In genomic region chr21:16370176-16370575, GRCh38 we compare ENCODE assay signal across 16 cellular contexts.
"Had no signal": no experiment of that assay in that cellular context is flagged by ENCODE, and none has a peak within 500 bp of the region (broad histone marks: within the 10 kb centered on the region; RNA-seq: fewer than 3 reads in every experiment).

No MANE protein-coding gene starts in this region.

- H3K4me3 Mint-ChIP-seq: activated B cell treated with CpG ODN at 0.5 μM for 24 hours; activated CD4-positive, alpha-beta T cell treated with anti-CD3 and anti-CD28 coated beads, Interleukin-2, amount 10 ng/mL, durations not matched to agents 24 days and 14 days; activated naive CD4-positive, alpha-beta T cell treated with anti-CD3 and anti-CD28 coated beads, Interleukin-2, amount 10 ng/mL, durations not matched to agents 7 days and 5 days; activated T-helper 17 cell treated with anti-CD3 and anti-CD28 coated beads, Interleukin-2, amount 50 U/mL, for 72 hours; natural killer cell treated with Interleukin-12 subunit alpha and Interleukin-12 subunit beta and Interleukin-15 and Interleukin-18, amount 100 ng/mL, for 72 hours; stimulated activated naive B cell treated with anti-CD40 and anti-IgM and Interleukin-4, amounts not matched to agents 10 μg/mL and 1 μg/mL and 100 μg/mL, for 72 hours had no signal

- ATAC-seq: activated T-helper 17 cell treated with anti-CD3 and anti-CD28 coated beads, Interleukin-2, amount 50 U/mL, for 72 hours; foreskin keratinocyte; heart left ventricle; left colon; natural killer cell treated with Interleukin-12 subunit alpha and Interleukin-12 subunit beta and Interleukin-15 and Interleukin-18, amount 100 ng/mL, for 72 hours; right cardiac atrium; stimulated activated naive B cell treated with anti-CD40 and anti-IgM and Interleukin-4, amounts not matched to agents 10 μg/mL and 1 μg/mL and 100 μg/mL, for 72 hours had no signal

- H3K36me3 ChIP-seq: colonic mucosa, heart left ventricle, transverse colon had no signal

- H3K36me3 Mint-ChIP-seq: activated naive CD4-positive, alpha-beta T cell treated with anti-CD3 and anti-CD28 coated beads, Interleukin-2, amount 10 ng/mL, durations not matched to agents 7 days and 5 days; natural killer cell treated with Interleukin-12 subunit alpha and Interleukin-12 subunit beta and Interleukin-15 and Interleukin-18, amount 100 ng/mL, for 72 hours; stimulated activated naive B cell treated with anti-CD40 and anti-IgM and Interleukin-4, amounts not matched to agents 10 μg/mL and 1 μg/mL and 100 μg/mL, for 72 hours had no signal

- H3K4me3 ChIP-seq: colonic mucosa, heart left ventricle, transverse colon had no signal

- FAIRE-seq: endothelial cell of umbilical vein had no signal

- H3K27ac Mint-ChIP-seq: activated B cell treated with CpG ODN at 0.5 μM for 24 hours; activated CD4-positive, alpha-beta T cell treated with anti-CD3 and anti-CD28 coated beads, Interleukin-2, amount 10 ng/mL, durations not matched to agents 24 days and 14 days; activated naive CD4-positive, alpha-beta T cell treated with anti-CD3 and anti-CD28 coated beads, Interleukin-2, amount 10 ng/mL, durations not matched to agents 7 days and 5 days; activated T-helper 17 cell treated with anti-CD3 and anti-CD28 coated beads, Interleukin-2, amount 50 U/mL, for 72 hours; natural killer cell treated with Interleukin-12 subunit alpha and Interleukin-12 subunit beta and Interleukin-15 and Interleukin-18, amount 100 ng/mL, for 72 hours; stimulated activated naive B cell treated with anti-CD40 and anti-IgM and Interleukin-4, amounts not matched to agents 10 μg/mL and 1 μg/mL and 100 μg/mL, for 72 hours had no signal

- H3K27me3 ChIP-seq: colonic mucosa, foreskin keratinocyte, heart left ventricle, transverse colon had no signal

- H3K9me3 Mint-ChIP-seq: activated CD4-positive, alpha-beta T cell treated with anti-CD3 and anti-CD28 coated beads, Interleukin-2, amount 10 ng/mL, durations not matched to agents 24 days and 14 days; activated naive CD4-positive, alpha-beta T cell treated with anti-CD3 and anti-CD28 coated beads, Interleukin-2, amount 10 ng/mL, durations not matched to agents 7 days and 5 days had no signal

- H3K4me1 Mint-ChIP-seq: activated B cell treated with CpG ODN at 0.5 μM for 24 hours; activated CD4-positive, alpha-beta T cell treated with anti-CD3 and anti-CD28 coated beads, Interleukin-2, amount 10 ng/mL, durations not matched to agents 24 days and 14 days; activated naive CD4-positive, alpha-beta T cell treated with anti-CD3 and anti-CD28 coated beads, Interleukin-2, amount 10 ng/mL, durations not matched to agents 7 days and 5 days; activated T-helper 17 cell treated with anti-CD3 and anti-CD28 coated beads, Interleukin-2, amount 50 U/mL, for 72 hours; stimulated activated naive B cell treated with anti-CD40 and anti-IgM and Interleukin-4, amounts not matched to agents 10 μg/mL and 1 μg/mL and 100 μg/mL, for 72 hours had no signal

- DNase-seq: activated B cell treated with CpG ODN at 0.5 μM for 24 hours; activated CD4-positive, alpha-beta T cell treated with anti-CD3 and anti-CD28 coated beads, Interleukin-2, amount 10 ng/mL, durations not matched to agents 24 days and 14 days; activated naive CD4-positive, alpha-beta T cell treated with anti-CD3 and anti-CD28 coated beads, Interleukin-2, amount 10 ng/mL, durations not matched to agents 7 days and 5 days; colonic mucosa; foreskin keratinocyte; heart left ventricle; left colon; mammary epithelial cell; nucleus accumbens; right cardiac atrium; stimulated activated CD4-positive, alpha-beta T cell treated with anti-CD3 and anti-CD28 coated beads, Interleukin-1b, Interleukin-23, amount 100 ng/mL, for 48 hours; stimulated activated naive B cell treated with anti-CD40 and anti-IgM and Interleukin-4, amounts not matched to agents 10 μg/mL and 1 μg/mL and 100 μg/mL, for 72 hours; transverse colon had no signal

- H3K27me3 Mint-ChIP-seq: activated B cell treated with CpG ODN at 0.5 μM for 24 hours; activated CD4-positive, alpha-beta T cell treated with anti-CD3 and anti-CD28 coated beads, Interleukin-2, amount 10 ng/mL, durations not matched to agents 24 days and 14 days; activated naive CD4-positive, alpha-beta T cell treated with anti-CD3 and anti-CD28 coated beads, Interleukin-2, amount 10 ng/mL, durations not matched to agents 7 days and 5 days; activated T-helper 17 cell treated with anti-CD3 and anti-CD28 coated beads, Interleukin-2, amount 50 U/mL, for 72 hours; natural killer cell treated with Interleukin-12 subunit alpha and Interleukin-12 subunit beta and Interleukin-15 and Interleukin-18, amount 100 ng/mL, for 72 hours; stimulated activated naive B cell treated with anti-CD40 and anti-IgM and Interleukin-4, amounts not matched to agents 10 μg/mL and 1 μg/mL and 100 μg/mL, for 72 hours had no signal
